Comparison of ENCODE assay signal across 1 cellular context in genomic region chr16:30534368-30535105, GRCh38.
A peak's percentile ranks its signal among the peaks of the same experiment; 100 is the strongest.
TF ChIP-seq lines count a peak whose summit lies in the region.

ZNF747 (minus strand) TSS chr16:30534858; CDS start chr16:30534679, 179 bp downstream.

TF ChIP-seq in HEK293, 187 proteins besides CTCF, POLR2A, EP300 and RAD21 (continued from another document and continues in another):
- no peak for TF ChIP-seq ZBTB10 (tag by site-specific recombination; IDR thresholded peaks at IDR 0.05)
- TF ChIP-seq ZNF18 (tag by site-specific recombination; IDR thresholded peaks at IDR 0.05): 0 out of 2 replicates have a peak, but pooled peaks have one; percentile 41
- no peak for TF ChIP-seq ZNF473 (tag by site-specific recombination; IDR thresholded peaks at IDR 0.05)
- TF ChIP-seq ZNF391 (tag by site-specific recombination; IDR thresholded peaks at IDR 0.05; ENCODE audit: borderline replicate concordance, low read depth): peak; percentile 44
- TF ChIP-seq ZNF529 (tag by site-specific recombination; IDR thresholded peaks at IDR 0.05; ENCODE audit: insufficient replicate concordance): no peak
- TF ChIP-seq ZNF48 (tag by site-specific recombination; IDR thresholded peaks at IDR 0.05): no peak
- no peak for TF ChIP-seq GLI2 (tag by site-specific recombination; IDR thresholded peaks at IDR 0.05; ENCODE audit: borderline replicate concordance, low read depth)
- TF ChIP-seq GLIS2 (tag by site-specific recombination; IDR thresholded peaks at IDR 0.05): peak; percentile 73
- no peak for TF ChIP-seq ELK4 (IDR thresholded peaks at IDR 0.05; ENCODE audit: borderline replicate concordance, low read depth, low read length)
- TF ChIP-seq IKZF3 (tag by site-specific recombination; IDR thresholded peaks at IDR 0.05): no peak
- no peak for TF ChIP-seq ZNF585B (tag by site-specific recombination; IDR thresholded peaks at IDR 0.05)
- TF ChIP-seq YY1 (tag by site-specific recombination; IDR thresholded peaks at IDR 0.05): peak; percentile 99
- peak; percentile 67; the same call in 1 of the 2 replicates for TF ChIP-seq ZNF518A (tag by site-specific recombination; conservative IDR thresholded peaks at IDR 0.05; ENCODE audit: low read depth)
- no peak; the same call in 1 of the 2 replicates for TF ChIP-seq RBAK (tag by site-specific recombination; IDR thresholded peaks at IDR 0.05)
- TF ChIP-seq ZNF664 (tag by site-specific recombination; IDR thresholded peaks at IDR 0.05): no peak
- TF ChIP-seq KLF16 (tag by site-specific recombination; IDR thresholded peaks at IDR 0.05): peak; percentile 98
- no peak for TF ChIP-seq ZNF132 (tag by site-specific recombination; IDR thresholded peaks at IDR 0.05; ENCODE audit: borderline replicate concordance)
- TF ChIP-seq ZNF10 (tag by site-specific recombination; IDR thresholded peaks at IDR 0.05): 0 out of 2 replicates have a peak, but pooled peaks have one; percentile 37
- no peak for TF ChIP-seq TRIM28 (IDR thresholded peaks at IDR 0.05; ENCODE audit: borderline replicate concordance, low read length)
- peak; percentile 42; the same call in 1 of the 2 replicates for TF ChIP-seq PBX3 (CRISPR knock-in tag; IDR thresholded peaks at IDR 0.05)
- no peak for TF ChIP-seq ZNF785 (tag by site-specific recombination; IDR thresholded peaks at IDR 0.05)
- no peak for TF ChIP-seq ZNF555 (tag by site-specific recombination; conservative IDR thresholded peaks at IDR 0.05)
- TF ChIP-seq ZNF404 (tag by site-specific recombination; IDR thresholded peaks at IDR 0.05): no peak
- TF ChIP-seq ZSCAN23 (tag by site-specific recombination; IDR thresholded peaks at IDR 0.05): no peak
- peak; percentile 97 for TF ChIP-seq SP3 (tag by site-specific recombination; IDR thresholded peaks at IDR 0.05)
- TF ChIP-seq PRDM10 (tag by site-specific recombination; IDR thresholded peaks at IDR 0.05): peak; percentile 91
- TF ChIP-seq ZNF324 (tag by site-specific recombination; IDR thresholded peaks at IDR 0.05): peak; percentile 65; the same call in 1 of the 2 replicates
- TF ChIP-seq TSHZ1 (tag by site-specific recombination; IDR thresholded peaks at IDR 0.05; ENCODE audit: borderline replicate concordance): no peak
- TF ChIP-seq ZNF561 (tag by site-specific recombination; IDR thresholded peaks at IDR 0.05; ENCODE audit: borderline replicate concordance): peak; percentile 95; the same call in 1 of the 2 replicates
- no peak for TF ChIP-seq ZNF157 (tag by site-specific recombination; IDR thresholded peaks at IDR 0.05)
- peak; percentile 95 for TF ChIP-seq ZEB2 (tag by site-specific recombination; IDR thresholded peaks at IDR 0.05)
- no peak for TF ChIP-seq ZNF112 (tag by site-specific recombination; IDR thresholded peaks at IDR 0.05)
- 0 out of 2 replicates have a peak, but pooled peaks have one; percentile 38 for TF ChIP-seq ZNF707 (tag by site-specific recombination; IDR thresholded peaks at IDR 0.05)
- TF ChIP-seq ZNF221 (tag by site-specific recombination; IDR thresholded peaks at IDR 0.05; ENCODE audit: borderline replicate concordance): no peak
- TF ChIP-seq ZNF311 (tag by site-specific recombination; IDR thresholded peaks at IDR 0.05; ENCODE audit: borderline replicate concordance): no peak
- no peak for TF ChIP-seq ZNF155 (tag by site-specific recombination; IDR thresholded peaks at IDR 0.05)
- peak; percentile 71 for TF ChIP-seq BCL11A (tag by site-specific recombination; IDR thresholded peaks at IDR 0.05; ENCODE audit: low read depth)
- no peak for TF ChIP-seq ZNF121 (tag by site-specific recombination; IDR thresholded peaks at IDR 0.05)
- TF ChIP-seq ZNF701 (tag by site-specific recombination; IDR thresholded peaks at IDR 0.05): no peak
- no peak for TF ChIP-seq ZNF423 (tag by site-specific recombination; IDR thresholded peaks at IDR 0.05)
- peak; percentile 99 for TF ChIP-seq ZXDB (tag by site-specific recombination; IDR thresholded peaks at IDR 0.05)
- TF ChIP-seq ZNF214 (tag by site-specific recombination; IDR thresholded peaks at IDR 0.05; ENCODE audit: borderline replicate concordance): no peak
- TF ChIP-seq PRDM1 (tag by site-specific recombination; IDR thresholded peaks at IDR 0.05): no peak
- TF ChIP-seq ZNF146 (tag by site-specific recombination; IDR thresholded peaks at IDR 0.05): 0 out of 2 replicates have a peak, but pooled peaks have one; percentile 9
- peak; percentile 26; the same call in 1 of the 2 replicates for TF ChIP-seq GLIS1 (tag by site-specific recombination; IDR thresholded peaks at IDR 0.05)
- TF ChIP-seq ZNF266 (tag by site-specific recombination; IDR thresholded peaks at IDR 0.05; ENCODE audit: low read depth): no peak
- peak; percentile 81 for TF ChIP-seq ZFHX2 (tag by site-specific recombination; conservative IDR thresholded peaks at IDR 0.05)
